8 cellular contexts compared by ENCODE assay signal in genomic region chr1:179142889-179143299, GRCh38.
DNase-seq lines count a peak whose midpoint lies in the region; ATAC-seq and TF ChIP-seq lines count a peak whose summit lies in the region.

No MANE protein-coding gene starts in this region.

- no peaks in the 10 kb centered on the region for H3K9me3 ChIP-seq in esophagus squamous epithelium

- peak overlapping the region in 3 of 4 donors; percentile 9 to 46 (median 15) for H3K4me3 ChIP-seq in esophagus squamous epithelium

- H3K36me3 ChIP-seq in esophagus squamous epithelium = peaks cover 0 to under 1% (median 0%) of the 10 kb centered on the region in 3 donors

- intact Hi-C loops in esophagus squamous epithelium (cut with DNase I) = no loop called here

- no peaks in the 10 kb centered on the region for H3K27me3 ChIP-seq in esophagus squamous epithelium

- no peak for ATAC-seq in GM19023 (IDR thresholded peaks at IDR 0.05; ENCODE audit: unreplicated experiment)
- no peak for ATAC-seq in GM21381 (IDR thresholded peaks at IDR 0.05; ENCODE audit: unreplicated experiment)
- ATAC-seq in HG02970 (IDR thresholded peaks at IDR 0.05; ENCODE audit: low FRiP score, unreplicated experiment) = no peak

- DNase-seq in GOT3 (lab: John Stamatoyannopoulos, UW) (peak; percentile 31), SK-MEL-5 (ENCODE audit: low read depth, low spot score) (peak; percentile 98), esophagus squamous epithelium (lab: John Stamatoyannopoulos, UW) (no peak), pulmonary artery endothelial cell (ENCODE audit: low read depth, low spot score) (peak; percentile 95), retina (no peak)

- peak in 2 of 4 donors; percentile 38 to 44 for TF ChIP-seq POLR2A in esophagus squamous epithelium (IDR thresholded peaks at IDR 0.05)

- WGBS in esophagus squamous epithelium, 2 donors = 49% methylated on average over 2 of the region's 2 CpGs

- H3K27ac ChIP-seq in esophagus squamous epithelium = peak overlapping the region in 3 of 4 donors; percentile 60 to 88 (median 65)

- H3K4me1 ChIP-seq in esophagus squamous epithelium = peaks cover 0 to 33% (median 13%) of the 10 kb centered on the region in 3 donors

- in situ Hi-C loops in SK-MEL-5 (cut with HindIII; ENCODE audit: low pct_unique_long_range_greater_than_20kb, low sequenced_read_pairs) = no loop called here

- TF ChIP-seq CTCF in esophagus squamous epithelium (IDR thresholded peaks at IDR 0.05) = no peak

Comparison
In these comparisons a context has a peak if more than half of its experiments do, and no peak if none do; other contexts are left out.
1. DNase-seq: peak in GOT3 (single experiment), SK-MEL-5 (single experiment) and pulmonary artery endothelial cell (single experiment); none in esophagus squamous epithelium (single experiment) and retina (single experiment).